Comparison of ENCODE assay signal across 8 cellular contexts in the genomic region with DNA sequence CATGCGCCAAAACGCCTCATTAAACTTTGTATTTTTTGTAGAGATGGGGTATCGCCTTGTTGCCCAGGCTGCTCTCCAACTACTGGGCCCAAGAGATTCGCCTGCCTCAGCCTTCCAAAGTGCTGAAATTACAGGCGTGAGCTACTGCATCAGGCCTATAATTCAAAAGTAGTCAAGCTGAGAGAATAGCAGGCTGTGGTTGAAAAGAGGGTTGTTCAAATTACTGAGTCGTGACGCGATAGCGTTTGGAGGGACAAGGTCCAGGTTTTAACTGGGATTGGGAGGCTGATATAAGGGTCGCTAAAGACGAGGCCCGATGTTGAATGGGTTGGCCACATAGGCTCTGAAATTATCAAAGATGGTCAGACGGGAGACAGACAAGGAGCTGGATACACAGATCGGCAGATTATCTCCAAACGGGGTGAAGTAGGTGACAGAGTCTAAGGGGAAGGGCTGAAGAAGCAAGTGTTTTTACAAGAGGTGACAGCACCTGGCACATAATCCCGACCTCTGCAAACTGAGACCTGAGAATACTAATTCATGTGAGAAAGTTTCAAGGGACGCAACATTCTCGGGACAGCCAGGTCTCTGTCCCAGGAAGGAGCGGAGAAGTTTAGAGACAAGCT. TPM values are rescaled to one million over a fixed set of nuclear protein-coding genes. Genes with fewer than 3 reads are reported as not detected.
DNase-seq lines count a peak whose midpoint lies in the region; ATAC-seq and TF ChIP-seq lines count a peak whose summit lies in the region.

No MANE protein-coding gene starts in this region.

- H3K4me1 ChIP-seq in CD8-positive, alpha-beta memory T cell (ENCODE audit: insufficient read depth, low read length), result peaks cover 40% of the 10 kb centered on the region
- H3K4me1 ChIP-seq in GM23248 (ENCODE audit: insufficient read depth) (peaks cover 14% of the 10 kb centered on the region; the same call in 1 of the 2 replicates), SJSA1 (replicated peaks) (peaks cover 15% of the 10 kb centered on the region), ovary (ENCODE audit: insufficient read depth) (peaks cover 8% of the 10 kb centered on the region)

- ATAC-seq in GM18502 (IDR thresholded peaks at IDR 0.05; ENCODE audit: poor library complexity, unreplicated experiment), result no peak

- peak overlapping the region; percentile 87 to 98 (median 96) for H3K27ac Mint-ChIP-seq in CD8-positive, alpha-beta memory T cell

- peak overlapping the region; percentile 100 for H3K4me2 ChIP-seq in GM23248 (ENCODE audit: unreplicated experiment)

- in situ Hi-C loops in GM23248 (cut with MboI), result no loop called here

- no peak for TF ChIP-seq EP300 in ovary (IDR thresholded peaks at IDR 0.05)

- intact Hi-C loops in ovary (cut with DNase I), result loop anchor here in 3 of 4 donors (2.0 to 10.0 kb wide), 3 partner anchors 75 to 77 kb away; partner anchors contain the start of genes CLK3 (in 2 of the 3) and UBL7 (in 1 of the 3)

- no peaks in the 10 kb centered on the region for H3K27me3 ChIP-seq in CD8-positive, alpha-beta memory T cell (ENCODE audit: insufficient read depth, low read length, poor library complexity, severe bottlenecking)
- H3K27me3 ChIP-seq in GM23248 (replicated peaks; ENCODE audit: insufficient read depth) (no peaks in the 10 kb centered on the region), SJSA1 (replicated peaks) (no peaks in the 10 kb centered on the region), ovary (no peaks in the 10 kb centered on the region)

- peak overlapping the region; percentile 83 for H3K27ac ChIP-seq in CD8-positive, alpha-beta memory T cell (ENCODE audit: low read depth, low read length)
- H3K27ac ChIP-seq in GM23248 (peak overlapping the region; percentile 51), SJSA1 (peak overlapping the region; percentile 83), ovary (no peak overlapping the region)

- H3F3A ChIP-seq in GM23248 (ENCODE audit: insufficient read depth), result peaks cover 24% of the 10 kb centered on the region

- H3K36me3 Mint-ChIP-seq in CD8-positive, alpha-beta memory T cell, result peaks cover 0 to 25% (median 4%) of the 10 kb centered on the region in 3 donors

- no peaks in the 10 kb centered on the region for H3K9me3 ChIP-seq in CD8-positive, alpha-beta memory T cell (ENCODE audit: low read length)
- no peaks in the 10 kb centered on the region for H3K9me3 ChIP-seq in GM23248 (ENCODE audit: low read depth)
- no peaks in the 10 kb centered on the region for H3K9me3 ChIP-seq in SJSA1 (replicated peaks)
- no peaks in the 10 kb centered on the region for H3K9me3 ChIP-seq in ovary

- CTCF ChIA-PET in CD8-positive, alpha-beta memory T cell (lab: Charles Lee), result no interaction called here

- H3K9me3 Mint-ChIP-seq in CD8-positive, alpha-beta memory T cell, result no peaks in the 10 kb centered on the region

- H2AFZ ChIP-seq in GM23248, result peak overlapping the region; percentile 93

- peaks cover 47 to 51% (median 50%) of the 10 kb centered on the region in 3 donors for H3K4me1 Mint-ChIP-seq in CD8-positive, alpha-beta memory T cell

- H3K4me3 Mint-ChIP-seq in CD8-positive, alpha-beta memory T cell, result peak overlapping the region; percentile 92 to 98 (median 95)

- WGBS in GM23248 (ENCODE audit: low coverage in 1 of 2, low lambda C conversion rate in 2 of 2, missing lambda C conversion rate in 2 of 2), 2 experiments, result 2% methylated on average over 19 of the region's 19 CpGs
- 2 to 4% (median 3%) methylated on average over 19 of the region's 19 CpGs for WGBS in ovary, 3 donors

- H3K9ac ChIP-seq in GM23248, result peak overlapping the region; percentile 79

- no peak for DNase-seq in CD8-positive, alpha-beta memory T cell
- DNase-seq in GM23248, result peak; percentile 70
- no peak for DNase-seq in SJSA1 (ENCODE audit: low read depth in 1 of 2, low spot score in 2 of 2)
- peak; percentile 77 to 79 for DNase-seq in erythroblast (lab: John Stamatoyannopoulos, UW)
- DNase-seq in ovary, result no peak
- no peak for DNase-seq in H4 (ENCODE audit: low spot score)
- DNase-seq in SHP77 treated with DMSO at 0.1 percent for 48 hours (lab: John Stamatoyannopoulos, UW), result no peak

- no peak for TF ChIP-seq CTCF in ovary (IDR thresholded peaks at IDR 0.05)

- H4K20me1 ChIP-seq in GM23248 (ENCODE audit: insufficient read depth), result 0 out of 2 replicates have a peak, but pooled peaks cover under 1% of the 10 kb centered on the region

- no peaks in the 10 kb centered on the region for H3K27me3 Mint-ChIP-seq in CD8-positive, alpha-beta memory T cell

- TF ChIP-seq POLR2A in erythroblast (IDR thresholded peaks at IDR 0.05; ENCODE audit: low read length), result no peak
- TF ChIP-seq POLR2A in ovary (IDR thresholded peaks at IDR 0.05), result no peak

- H3K79me2 ChIP-seq in GM23248 (ENCODE audit: insufficient read depth), result 0 out of 2 replicates have a peak, but pooled peaks cover 8% of the 10 kb centered on the region

- no peaks in the 10 kb centered on the region for H3K9me2 ChIP-seq in GM23248 (ENCODE audit: insufficient read depth)

- POLR2A ChIA-PET in CD8-positive, alpha-beta memory T cell (lab: Charles Lee), result interaction anchor here (0.6 to 1.9 kb wide), 6 partner anchors 11 to 160 kb away, joined by 3 to 18 read pairs (median 4); partner anchors contain the start of genes CLK3 and UBL7

- H3K4me3 ChIP-seq in CD8-positive, alpha-beta memory T cell (ENCODE audit: low read length), result peak overlapping the region; percentile 89
- H3K4me3 ChIP-seq in GM23248 (peak overlapping the region; percentile 87), SJSA1 (peak overlapping the region; percentile 88), ovary (peak overlapping the region; percentile 69)

- H3K36me3 ChIP-seq in CD8-positive, alpha-beta memory T cell (ENCODE audit: insufficient read depth, low read length), result no peaks in the 10 kb centered on the region
- H3K36me3 ChIP-seq in GM23248 (ENCODE audit: low read depth) (no peaks in the 10 kb centered on the region), SJSA1 (0 out of 2 replicates have a peak, but pooled peaks cover 5% of the 10 kb centered on the region), ovary (no peaks in the 10 kb centered on the region)

RNA-seq across cellular contexts. Expression of gene ARID3B, which starts 0.8 kb away (rescaled TPM):
- total RNA-seq in CD8-positive, alpha-beta memory T cell, result 10 to 100 TPM; 30.1 to 31.1 TPM
- 13.0 TPM for polyA plus RNA-seq in CD8-positive, alpha-beta memory T cell
- 2.3 and 4.9 TPM in 2 replicates for total RNA-seq in GM23248 (2014; rRNA removed; shearing (Covaris generic))
- polyA plus RNA-seq in GM23248 (2016; fragmentation: Nextera tagmentation; extraction: Ambion mirVana) (2.1 and 2.4 TPM in 2 replicates), ovary (1 to 10 TPM; 1.2 to 1.4 TPM)
- total RNA-seq in SJSA1 (2014; rRNA removed; shearing (Covaris generic)), result 0.44 and 1.4 TPM in 2 replicates
- total RNA-seq in ovary, result 1 to 10 TPM; 1.6 to 4.9 (median 2.8) TPM
- 1.0 and 2.7 TPM in 2 replicates for total RNA-seq in H4 (2014; rRNA removed; shearing (Covaris generic))

Comparison
In these comparisons a context has a peak if more than half of its experiments do, and no peak if none do; other contexts are left out.
1. DNase-seq: peak in GM23248 (single experiment) and erythroblast (2 of 2); none in CD8-positive, alpha-beta memory T cell (0 of 5), SJSA1 (0 of 2), ovary (0 of 5), H4 (single experiment) and SHP77 treated with DMSO at 0.1 percent for 48 hours (single experiment).
2. H3K27ac ChIP-seq: peak in CD8-positive, alpha-beta memory T cell (single experiment), GM23248 (single experiment) and SJSA1 (single experiment); none in ovary (0 of 2).
3. Peak in every context shown above with its lines, with median percentiles within 50 percentile points of each other: H3K4me3 ChIP-seq.